22 cellular contexts compared by ENCODE assay signal in the genomic region with DNA sequence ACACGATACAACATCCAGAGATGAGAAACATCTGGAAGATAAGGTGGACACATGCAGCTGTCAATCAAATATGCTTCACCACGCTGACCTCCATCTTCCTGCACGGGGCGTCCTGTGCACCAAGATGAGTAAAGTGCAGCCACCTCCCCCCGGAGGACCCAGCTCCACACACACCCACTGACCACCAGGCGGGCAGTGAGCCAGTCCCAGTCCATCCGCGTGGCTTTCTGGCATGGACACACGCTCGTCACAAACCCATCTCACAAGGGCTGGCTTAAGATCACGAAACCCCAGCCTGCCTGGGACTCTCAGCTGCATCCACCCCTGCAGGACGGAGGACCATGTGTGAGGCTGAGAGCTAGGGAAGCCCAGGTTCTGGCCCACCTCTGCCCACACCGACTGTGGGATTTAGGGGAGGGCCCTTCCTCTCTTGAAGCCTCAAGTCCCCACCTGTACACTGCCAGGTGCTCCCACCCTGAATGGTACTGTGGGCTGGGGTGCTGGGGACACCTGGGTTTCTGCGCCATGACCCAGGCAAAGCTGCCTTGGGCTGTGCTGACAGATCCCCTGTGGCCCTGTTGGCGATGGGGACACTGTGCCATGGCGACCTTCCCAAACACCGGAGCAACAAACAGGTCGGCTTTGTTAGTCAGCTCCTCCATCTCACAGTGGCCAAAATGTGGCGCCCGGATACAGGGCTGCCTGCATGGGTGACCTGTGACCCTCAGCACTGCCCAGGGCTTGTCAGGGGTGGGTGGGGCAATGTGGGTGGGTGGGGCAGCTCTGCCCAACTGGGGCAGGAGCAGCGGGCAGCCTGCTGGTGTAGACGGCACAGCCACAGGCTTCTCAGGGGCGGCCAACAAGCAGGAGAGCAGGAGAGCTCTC.
DNase-seq lines count a peak whose midpoint lies in the region; ATAC-seq and TF ChIP-seq lines count a peak whose summit lies in the region.
"Had no signal": no experiment of that assay in that cellular context is flagged by ENCODE, and none has a peak within 500 bp of the region (broad histone marks: within the 10 kb centered on the region; RNA-seq: fewer than 3 reads in every experiment).

No MANE protein-coding gene starts in this region.

- H3K27ac ChIP-seq in RWPE2 (ENCODE audit: poor library complexity, severe bottlenecking) (no peak overlapping the region), neuronal stem cell (replicated peaks; ENCODE audit: low read length) (no peak overlapping the region), aorta (ENCODE audit: low read depth in 1 of 2, low read length in 2 of 2) (no peak overlapping the region)
- H3K27ac ChIP-seq: SJSA1 had no signal

- WGBS in neuronal stem cell (ENCODE audit: extremely low coverage in 2 of 2, insufficient read length in 2 of 2, insufficient replicate concordance in 1 of 2), 2 donors = no CpG with 5 or more reads among the region's 23 CpGs
- WGBS in aorta, 2 donors = 79 to 80% methylated on average over 22 to 23 of the region's 23 CpGs

- no peak for ATAC-seq in left cardiac atrium
- ATAC-seq in left ventricle myocardium superior = no peak
- no peak for ATAC-seq in RWPE2 (ENCODE audit: low read depth)
- ATAC-seq in aorta (ENCODE audit: low FRiP score) = no peak
- ATAC-seq: GM23338, Right ventricle myocardium inferior had no signal

- intact Hi-C loops in left cardiac atrium (cut with DNase I) (no loop called here), left ventricle myocardium superior (cut with micrococcal nuclease) (no loop called here), aorta (cut with DNase I) (no loop called here)

- no peak overlapping the region for H3K14ac ChIP-seq in neuronal stem cell (ENCODE audit: low read length)

- no peak overlapping the region for H3K4ac ChIP-seq in neuronal stem cell (ENCODE audit: low read length)

- H3K36me3 ChIP-seq in RWPE2 (ENCODE audit: low read depth) (no peaks in the 10 kb centered on the region), neuronal stem cell (replicated peaks in 1 of 2; ENCODE audit: control insufficient read depth in 2 of 2, insufficient read depth in 2 of 2, low read length in 2 of 2) (no peaks in the 10 kb centered on the region), aorta (ENCODE audit: control insufficient read depth in 1 of 2, insufficient read depth in 2 of 2, low read length in 1 of 2) (no peaks in the 10 kb centered on the region)
- H3K36me3 ChIP-seq: SJSA1 had no signal

- DNase-seq in left cardiac atrium = peak; percentile 22
- DNase-seq in left ventricle myocardium superior = no peak
- peak; percentile 36 for DNase-seq in RWPE2 (ENCODE audit: low spot score)
- DNase-seq in neuronal stem cell (ENCODE audit: low spot score) = no peak
- DNase-seq in aorta = peak; percentile 34 to 63
- DNase-seq in occipital lobe (lab: John Stamatoyannopoulos, UW) = no peak
- no peak for DNase-seq in UCSD-AML1 (lab: John Stamatoyannopoulos, UW; ENCODE audit: unreplicated experiment)
- DNase-seq in SIG-M5 (lab: John Stamatoyannopoulos, UW) = no peak
- DNase-seq: CD4-positive, CD25-positive, alpha-beta regulatory T cell; H9; HFFc6; MV-4-11; NCI-H1105; NCI-H1436 treated with DMSO at 0.1 percent for 48 hours; NCI-H187 treated with DMSO at 0.1 percent for 48 hours; NCI-H2171 treated with DMSO at 0.1 percent for 48 hours; NCI-H345; NCI-H510A treated with DMSO at 0.1 percent for 48 hours; NCI-H774 had no signal

- peak overlapping the region; percentile 12 for H3K9ac ChIP-seq in neuronal stem cell (ENCODE audit: low read depth, low read length, poor library complexity)

- no peak overlapping the region for H2BK5ac ChIP-seq in neuronal stem cell (ENCODE audit: low read length)

- TF ChIP-seq CTCF in RWPE2 (IDR thresholded peaks at IDR 0.05; ENCODE audit: poor library complexity, severe bottlenecking) = no peak

- H3K79me1 ChIP-seq in neuronal stem cell (ENCODE audit: low read depth, low read length) = no peaks in the 10 kb centered on the region

- no peak overlapping the region for H2BK12ac ChIP-seq in neuronal stem cell (ENCODE audit: low read length)

- H3K4me1 ChIP-seq in RWPE2 (ENCODE audit: insufficient read depth, poor library complexity, severe bottlenecking) (no peaks in the 10 kb centered on the region), neuronal stem cell (ENCODE audit: control insufficient read depth in 2 of 2, insufficient read depth in 1 of 2, low read depth in 1 of 2, low read length in 2 of 2) (no peaks in the 10 kb centered on the region), aorta (ENCODE audit: control insufficient read depth in 1 of 2, insufficient read depth in 2 of 2, low read length in 2 of 2) (no peaks in the 10 kb centered on the region)

- H2AK5ac ChIP-seq in neuronal stem cell (ENCODE audit: low read depth, low read length) = no peak overlapping the region

- no peak overlapping the region for H2AFZ ChIP-seq in neuronal stem cell (ENCODE audit: low read length)
- H2AFZ ChIP-seq: GM23338 had no signal

- H3K27me3 ChIP-seq in RWPE2 (ENCODE audit: insufficient read depth, poor library complexity, severe bottlenecking) (no peaks in the 10 kb centered on the region), neuronal stem cell (ENCODE audit: control insufficient read depth in 3 of 3, insufficient read depth in 3 of 3, low read depth in 1 of 3, low read length in 3 of 3) (peaks cover 0 to 2% (median 0%) of the 10 kb centered on the region in 3 experiments), aorta (ENCODE audit: control insufficient read depth in 1 of 2, insufficient read depth in 2 of 2, low read length in 1 of 2) (no peaks in the 10 kb centered on the region)

- no peak overlapping the region for H4K91ac ChIP-seq in neuronal stem cell (ENCODE audit: low read depth, low read length, poor library complexity)

- H3K4me2 ChIP-seq in neuronal stem cell (ENCODE audit: insufficient read depth, low read length, poor library complexity, severe bottlenecking) = no peak overlapping the region
- H3K4me2 ChIP-seq: GM23338 had no signal

- no peak overlapping the region for H4K8ac ChIP-seq in neuronal stem cell (ENCODE audit: low read depth, low read length)

- H2BK120ac ChIP-seq in neuronal stem cell (ENCODE audit: low read depth, low read length) = no peak overlapping the region

- H3K18ac ChIP-seq in neuronal stem cell (ENCODE audit: low read length) = no peak overlapping the region

- no peak overlapping the region for H2BK15ac ChIP-seq in neuronal stem cell (ENCODE audit: low read length)

- H3K23ac ChIP-seq in neuronal stem cell (ENCODE audit: low read depth, low read length, poor library complexity) = no peak overlapping the region

- H3K4me3 ChIP-seq in RWPE2 (ENCODE audit: severe bottlenecking) (no peak overlapping the region), neuronal stem cell (ENCODE audit: low read length in 2 of 2) (peak overlapping the region in 1 of 2 donors; percentile 37), aorta (ENCODE audit: low read length in 2 of 2) (no peak overlapping the region)
- H3K4me3 ChIP-seq: GM23338, SJSA1 had no signal

- H3K9me3 ChIP-seq in RWPE2 (ENCODE audit: severe bottlenecking) (no peaks in the 10 kb centered on the region), neuronal stem cell (replicated peaks in 1 of 2; ENCODE audit: control insufficient read depth in 2 of 2, insufficient read depth in 1 of 2, low read depth in 1 of 2, low read length in 2 of 2) (peaks cover 0 to 89% of the 10 kb centered on the region in 2 donors), aorta (ENCODE audit: control insufficient read depth, low read length) (no peaks in the 10 kb centered on the region)
- H3K9me3 ChIP-seq: SJSA1 had no signal

Comparison
In these comparisons a context has a peak if more than half of its experiments do, and no peak if none do; other contexts are left out.
1. DNase-seq: peak in left cardiac atrium (single experiment), RWPE2 (single experiment) and aorta (2 of 2); none in left ventricle myocardium superior (single experiment), neuronal stem cell (single experiment), occipital lobe (single experiment), UCSD-AML1 (single experiment) and SIG-M5 (single experiment).